11 cellular contexts compared by ENCODE assay signal in the genomic region with DNA sequence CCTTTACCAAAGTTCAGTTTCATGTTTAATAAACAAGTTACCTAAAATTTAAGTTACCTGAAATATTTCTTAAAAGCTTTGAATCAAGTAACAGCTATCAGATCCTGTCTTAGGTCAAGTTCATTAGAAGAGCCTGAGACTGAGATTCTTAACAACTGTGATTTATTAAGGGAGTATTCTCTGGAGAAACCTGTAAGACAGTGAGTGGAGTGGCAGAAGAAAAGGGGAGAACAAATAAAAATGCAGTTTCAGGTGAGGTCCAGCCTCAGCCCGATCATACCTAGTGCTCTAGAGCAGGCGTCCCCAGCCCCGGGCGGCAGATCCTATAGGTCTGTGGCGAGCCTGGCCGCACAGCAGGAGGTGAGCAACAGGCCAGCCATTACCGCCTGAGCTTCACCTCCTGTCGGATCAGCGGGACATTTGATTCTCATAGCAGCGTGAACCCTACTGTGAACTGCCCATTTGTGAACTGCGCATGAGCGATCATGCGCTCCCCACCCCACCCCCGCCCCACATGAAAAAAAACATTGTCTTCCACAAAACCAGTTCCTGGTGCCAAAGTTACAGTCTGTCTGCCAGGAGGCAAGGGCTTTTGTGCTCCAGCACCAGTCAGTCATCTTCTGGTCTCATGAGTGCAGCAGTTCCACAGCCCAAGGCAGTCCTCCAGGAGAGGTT. TPM values are rescaled to one million over a fixed set of nuclear protein-coding genes. Genes with fewer than 3 reads are reported as not detected.
A peak's percentile ranks its signal among the peaks of the same experiment; 100 is the strongest.
DNase-seq lines count a peak whose midpoint lies in the region; ATAC-seq and TF ChIP-seq lines count a peak whose summit lies in the region.
"Had no signal": no experiment of that assay in that cellular context is flagged by ENCODE, and none has a peak within 500 bp of the region (broad histone marks: within the 10 kb centered on the region; RNA-seq: fewer than 3 reads in every experiment).

No MANE protein-coding gene starts in this region.

- no peak overlapping the region for H3K9ac ChIP-seq in PC-3 (ENCODE audit: low read length)
- no peak overlapping the region for H3K9ac ChIP-seq in smooth muscle cell (ENCODE audit: low read depth)

- no peaks in the 10 kb centered on the region for H3K36me3 ChIP-seq in PC-3 (ENCODE audit: low read depth, low read length)
- no peaks in the 10 kb centered on the region for H3K36me3 ChIP-seq in smooth muscle cell (ENCODE audit: low read depth)
- H3K36me3 ChIP-seq in tibial nerve: no peaks in the 10 kb centered on the region

- CTCF ChIA-PET in PC-3 (lab: Charles Lee): no interaction called here

- no peak for TF ChIP-seq CTCF in PC-3 (conservative IDR thresholded peaks at IDR 0.05; ENCODE audit: low read depth, low read length)
- no peak for TF ChIP-seq CTCF in smooth muscle cell (IDR thresholded peaks at IDR 0.05; ENCODE audit: borderline replicate concordance, insufficient read depth, poor library complexity, severe bottlenecking)
- TF ChIP-seq CTCF in tibial nerve (IDR thresholded peaks at IDR 0.05): no peak

- DNase-seq in HT1080 (ENCODE audit: low read depth): peak; percentile 2
- peak; percentile 33 for DNase-seq in PC-3
- peak in 45 of 51 donors; percentile 6 to 80 (median 38) for DNase-seq in hypothalamus (lab: John Stamatoyannopoulos, UW)
- no peak for DNase-seq in smooth muscle cell (lab: John Stamatoyannopoulos, UW; ENCODE audit: unreplicated experiment)
- DNase-seq in tibial nerve (ENCODE audit: low spot score in 2 of 2): no peak
- DNase-seq in SW 1271 (lab: John Stamatoyannopoulos, UW): no peak
- DNase-seq: activated T-cell treated with anti-CD3 and anti-CD28 coated beads, Interleukin-2, amount 50 U/mL, for 4 hours had no signal

- no peaks in the 10 kb centered on the region for H4K20me1 ChIP-seq in PC-3 (ENCODE audit: low read length)
- no peaks in the 10 kb centered on the region for H4K20me1 ChIP-seq in smooth muscle cell (ENCODE audit: low read depth)

- no peaks in the 10 kb centered on the region for H3K4me1 ChIP-seq in PC-3 (ENCODE audit: insufficient read depth, low read length)
- no peaks in the 10 kb centered on the region for H3K4me1 ChIP-seq in smooth muscle cell (ENCODE audit: low read depth)
- peaks cover 0 to 7% (median 0%) of the 10 kb centered on the region in 4 donors for H3K4me1 ChIP-seq in tibial nerve

- H3K4me2 ChIP-seq in PC-3 (ENCODE audit: low read length) (peak overlapping the region; percentile 31; the same call in 1 of the 2 replicates), smooth muscle cell (peak overlapping the region; percentile 63)

- H3F3A ChIP-seq in PC-3 (ENCODE audit: low read length, unreplicated experiment) (no peaks in the 10 kb centered on the region), smooth muscle cell (ENCODE audit: low read depth) (no peaks in the 10 kb centered on the region)

- H3K9me2 ChIP-seq in PC-3 (replicated peaks; ENCODE audit: low read length): no peaks in the 10 kb centered on the region

- H3K4me3 ChIP-seq in PC-3 (ENCODE audit: low read length): no peak overlapping the region
- peak overlapping the region; percentile 3 for H3K4me3 ChIP-seq in smooth muscle cell
- peak overlapping the region in 1 of 4 donors; percentile 16 for H3K4me3 ChIP-seq in tibial nerve

- TF ChIP-seq EP300 in tibial nerve (IDR thresholded peaks at IDR 0.05): no peak

- H3K9me3 ChIP-seq in PC-3 (ENCODE audit: low read length): no peaks in the 10 kb centered on the region
- no peaks in the 10 kb centered on the region for H3K9me3 ChIP-seq in smooth muscle cell (replicated peaks; ENCODE audit: low read depth)
- peaks cover 0 to 5% (median 0%) of the 10 kb centered on the region in 4 donors for H3K9me3 ChIP-seq in tibial nerve

- WGBS in smooth muscle cell (ENCODE audit: low lambda C conversion rate): 31% methylated on average over 14 of the region's 14 CpGs
- 23 to 32% methylated on average over 14 of the region's 14 CpGs for WGBS in tibial nerve, 2 donors

- H3K79me2 ChIP-seq in PC-3 (ENCODE audit: low read length) (no peaks in the 10 kb centered on the region), smooth muscle cell (ENCODE audit: low read depth) (no peaks in the 10 kb centered on the region)

- POLR2A ChIA-PET in PC-3 (lab: Charles Lee; ENCODE audit: unreplicated experiment): no interaction called here

- peak overlapping the region; percentile 36; the same call in 1 of the 2 replicates for H2AFZ ChIP-seq in PC-3 (ENCODE audit: low read length)
- H2AFZ ChIP-seq in smooth muscle cell (ENCODE audit: low read depth): peak overlapping the region; percentile 75

- H3K27me3 ChIP-seq in PC-3 (ENCODE audit: low read length) (no peaks in the 10 kb centered on the region), smooth muscle cell (ENCODE audit: low read depth) (no peaks in the 10 kb centered on the region), tibial nerve (no peaks in the 10 kb centered on the region)

- no TSS peak for BruUV-seq in PC-3 (replicated peaks; lab: Mats Ljungman, UMichigan)

- TF ChIP-seq POLR2A in tibial nerve (IDR thresholded peaks at IDR 0.05): no peak

- intact Hi-C loops in PC-3 (cut with micrococcal nuclease): no loop called here

- peak; percentile 56 for ATAC-seq in PC-3
- no peak for ATAC-seq in HG03045 (IDR thresholded peaks at IDR 0.05; ENCODE audit: unreplicated experiment)
- ATAC-seq in GM21367 (IDR thresholded peaks at IDR 0.05; ENCODE audit: unreplicated experiment): no peak
- ATAC-seq: activated T-cell treated with anti-CD3 and anti-CD28 coated beads, Interleukin-2, amount 50 U/mL, for 4 hours had no signal

- H3K27ac ChIP-seq in PC-3 (ENCODE audit: low read length) (no peak overlapping the region), smooth muscle cell (ENCODE audit: low read depth) (no peak overlapping the region), tibial nerve (no peak overlapping the region)

RNA-seq across cellular contexts. Expression of gene ADGRB3, which starts 59.2 kb away (rescaled TPM):
- total RNA-seq in HT1080 (2014; rRNA removed; shearing (Covaris generic)): 0.10 and 0.24 TPM in 2 replicates
- polyA plus RNA-seq in HT1080 (2015; cell fraction: cytosol; rRNA removed): 0.11 and 0.13 TPM in 2 replicates
- 0.24 and 0.36 TPM in 2 replicates for polyA plus RNA-seq in HT1080 (2015; cell fraction: nucleus; rRNA removed)
- 0.11 and 0.23 TPM in 2 replicates for total RNA-seq in PC-3 (2014; rRNA removed)
- total RNA-seq in smooth muscle cell: 0.63 and 0.85 TPM in 2 replicates
- polyA plus RNA-seq in smooth muscle cell: 0.34 and 0.56 TPM in 2 replicates
- 10 to 100 TPM in 2 of 4 donors, 1 to 10 TPM in 2; 9.0 to 17.9 (median 11.4) TPM for total RNA-seq in tibial nerve
- total RNA-seq: activated T-cell treated with anti-CD3 and anti-CD28 coated beads, Interleukin-2, amount 50 U/mL, for 4 hours; glomerular endothelial cell; RPMI7951 had no signal

Comparison
In these comparisons a context has a peak if more than half of its experiments do, and no peak if none do; other contexts are left out.
1. DNase-seq: peak in HT1080 (single experiment), PC-3 (single experiment) and hypothalamus (45 of 51); none in smooth muscle cell (single experiment), tibial nerve (0 of 2) and SW 1271 (0 of 2).